In genomic region chr17:7833795-7834553, GRCh38 we compare ENCODE assay signal across 1 cellular context.
TF ChIP-seq lines count a peak whose summit lies in the region.

KDM6B (plus strand) TSS chr17:7834217; CDS start chr17:7845555, 11,338 bp downstream.

TF ChIP-seq in HepG2, 621 proteins besides CTCF, POLR2A, EP300 and RAD21 (continued from another document):
- TF ChIP-seq UBTF (CRISPR knock-in tag; IDR thresholded peaks at IDR 0.05) (no peak; the same call in 1 of the 2 replicates), MYPOP (CRISPR knock-in tag; IDR thresholded peaks at IDR 0.05) (no peak), HMGXB3 (CRISPR knock-in tag; IDR thresholded peaks at IDR 0.05; ENCODE audit: borderline replicate concordance) (no peak), CC2D1A (CRISPR knock-in tag; IDR thresholded peaks at IDR 0.05) (no peak), ZEB1 (IDR thresholded peaks at IDR 0.05; ENCODE audit: insufficient replicate concordance, low read depth) (no peak), ZNF7 (CRISPR knock-in tag; IDR thresholded peaks at IDR 0.05) (no peak), ZBTB43 (CRISPR knock-in tag; conservative IDR thresholded peaks at IDR 0.05) (0 out of 2 replicates have a peak, but pooled peaks have one; percentile 21), ZNF589 (CRISPR knock-in tag; conservative IDR thresholded peaks at IDR 0.05) (no peak), KLF11 (CRISPR knock-in tag; IDR thresholded peaks at IDR 0.05) (no peak), MAFK (conservative IDR thresholded peaks at IDR 0.05 in 1 of 2, IDR thresholded peaks at IDR 0.05 in 1 of 2; ENCODE audit: low read length in 2 of 2) (no peak), ZNF20 (CRISPR knock-in tag; IDR thresholded peaks at IDR 0.05) (no peak), ZNF816 (CRISPR knock-in tag; IDR thresholded peaks at IDR 0.05; ENCODE audit: borderline replicate concordance) (no peak), ZNF549 (CRISPR knock-in tag; IDR thresholded peaks at IDR 0.05) (no peak), SRF (IDR thresholded peaks at IDR 0.05; ENCODE audit: low read depth, low read length) (no peak), ZXDC (CRISPR knock-in tag; IDR thresholded peaks at IDR 0.05) (no peak), MED1 (CRISPR knock-in tag; IDR thresholded peaks at IDR 0.05) (no peak), CBFB (CRISPR knock-in tag; IDR thresholded peaks at IDR 0.05) (no peak), SOX13 (IDR thresholded peaks at IDR 0.05) (no peak), SOX13 (CRISPR knock-in tag; conservative IDR thresholded peaks at IDR 0.05 in 1 of 2, IDR thresholded peaks at IDR 0.05 in 1 of 2) (no peak), ZNF619 (CRISPR knock-in tag; IDR thresholded peaks at IDR 0.05) (no peak), SALL2 (CRISPR knock-in tag; IDR thresholded peaks at IDR 0.05) (peak; percentile 42; the same call in 1 of the 2 replicates), YEATS2 (CRISPR knock-in tag; IDR thresholded peaks at IDR 0.05; ENCODE audit: borderline replicate concordance) (no peak), TEAD3 (CRISPR knock-in tag; optimal IDR thresholded peaks at IDR 0.05; ENCODE audit: borderline replicate concordance) (no peak), PCBP1 (IDR thresholded peaks at IDR 0.05; ENCODE audit: borderline replicate concordance, low read depth, low read length) (no peak), HNRNPLL (IDR thresholded peaks at IDR 0.05; ENCODE audit: low read depth, low read length, poor library complexity, severe bottlenecking) (peak; percentile 35)
- TF ChIP-seq, protein P1, sequence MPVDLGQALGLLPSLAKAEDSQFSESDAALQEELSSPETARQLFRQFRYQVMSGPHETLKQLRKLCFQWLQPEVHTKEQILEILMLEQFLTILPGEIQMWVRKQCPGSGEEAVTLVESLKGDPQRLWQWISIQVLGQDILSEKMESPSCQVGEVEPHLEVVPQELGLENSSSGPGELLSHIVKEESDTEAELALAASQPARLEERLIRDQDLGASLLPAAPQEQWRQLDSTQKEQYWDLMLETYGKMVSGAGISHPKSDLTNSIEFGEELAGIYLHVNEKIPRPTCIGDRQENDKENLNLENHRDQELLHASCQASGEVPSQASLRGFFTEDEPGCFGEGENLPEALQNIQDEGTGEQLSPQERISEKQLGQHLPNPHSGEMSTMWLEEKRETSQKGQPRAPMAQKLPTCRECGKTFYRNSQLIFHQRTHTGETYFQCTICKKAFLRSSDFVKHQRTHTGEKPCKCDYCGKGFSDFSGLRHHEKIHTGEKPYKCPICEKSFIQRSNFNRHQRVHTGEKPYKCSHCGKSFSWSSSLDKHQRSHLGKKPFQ (CRISPR knock-in tag; IDR thresholded peaks at IDR 0.05; ENCODE audit: insufficient replicate concordance), result no peak
- TF ChIP-seq, protein P2, sequence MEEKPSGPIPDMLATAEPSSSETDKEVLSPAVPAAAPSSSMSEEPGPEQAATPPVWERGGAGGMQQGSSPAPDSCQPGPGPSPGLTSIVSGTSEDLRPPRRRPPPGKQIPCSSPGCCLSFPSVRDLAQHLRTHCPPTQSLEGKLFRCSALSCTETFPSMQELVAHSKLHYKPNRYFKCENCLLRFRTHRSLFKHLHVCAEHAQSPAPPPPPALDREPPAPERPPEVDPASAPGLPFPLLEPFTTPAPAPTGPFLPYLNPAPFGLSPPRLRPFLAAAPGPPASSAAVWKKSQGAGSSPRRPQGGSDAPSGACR (CRISPR knock-in tag; IDR thresholded peaks at IDR 0.05), result 0 out of 2 replicates have a peak, but pooled peaks have one; percentile 37
- TF ChIP-seq, protein P3, sequence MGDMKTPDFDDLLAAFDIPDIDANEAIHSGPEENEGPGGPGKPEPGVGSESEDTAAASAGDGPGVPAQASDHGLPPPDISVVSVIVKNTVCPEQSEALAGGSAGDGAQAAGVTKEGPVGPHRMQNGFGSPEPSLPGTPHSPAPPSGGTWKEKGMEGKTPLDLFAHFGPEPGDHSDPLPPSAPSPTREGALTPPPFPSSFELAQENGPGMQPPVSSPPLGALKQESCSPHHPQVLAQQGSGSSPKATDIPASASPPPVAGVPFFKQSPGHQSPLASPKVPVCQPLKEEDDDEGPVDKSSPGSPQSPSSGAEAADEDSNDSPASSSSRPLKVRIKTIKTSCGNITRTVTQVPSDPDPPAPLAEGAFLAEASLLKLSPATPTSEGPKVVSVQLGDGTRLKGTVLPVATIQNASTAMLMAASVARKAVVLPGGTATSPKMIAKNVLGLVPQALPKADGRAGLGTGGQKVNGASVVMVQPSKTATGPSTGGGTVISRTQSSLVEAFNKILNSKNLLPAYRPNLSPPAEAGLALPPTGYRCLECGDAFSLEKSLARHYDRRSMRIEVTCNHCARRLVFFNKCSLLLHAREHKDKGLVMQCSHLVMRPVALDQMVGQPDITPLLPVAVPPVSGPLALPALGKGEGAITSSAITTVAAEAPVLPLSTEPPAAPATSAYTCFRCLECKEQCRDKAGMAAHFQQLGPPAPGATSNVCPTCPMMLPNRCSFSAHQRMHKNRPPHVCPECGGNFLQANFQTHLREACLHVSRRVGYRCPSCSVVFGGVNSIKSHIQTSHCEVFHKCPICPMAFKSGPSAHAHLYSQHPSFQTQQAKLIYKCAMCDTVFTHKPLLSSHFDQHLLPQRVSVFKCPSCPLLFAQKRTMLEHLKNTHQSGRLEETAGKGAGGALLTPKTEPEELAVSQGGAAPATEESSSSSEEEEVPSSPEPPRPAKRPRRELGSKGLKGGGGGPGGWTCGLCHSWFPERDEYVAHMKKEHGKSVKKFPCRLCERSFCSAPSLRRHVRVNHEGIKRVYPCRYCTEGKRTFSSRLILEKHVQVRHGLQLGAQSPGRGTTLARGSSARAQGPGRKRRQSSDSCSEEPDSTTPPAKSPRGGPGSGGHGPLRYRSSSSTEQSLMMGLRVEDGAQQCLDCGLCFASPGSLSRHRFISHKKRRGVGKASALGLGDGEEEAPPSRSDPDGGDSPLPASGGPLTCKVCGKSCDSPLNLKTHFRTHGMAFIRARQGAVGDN (CRISPR knock-in tag; IDR thresholded peaks at IDR 0.05), result peak; percentile 22; the same call in 1 of the 2 replicates
